ENCODE assay signal across 1 cellular context in the genomic region with DNA sequence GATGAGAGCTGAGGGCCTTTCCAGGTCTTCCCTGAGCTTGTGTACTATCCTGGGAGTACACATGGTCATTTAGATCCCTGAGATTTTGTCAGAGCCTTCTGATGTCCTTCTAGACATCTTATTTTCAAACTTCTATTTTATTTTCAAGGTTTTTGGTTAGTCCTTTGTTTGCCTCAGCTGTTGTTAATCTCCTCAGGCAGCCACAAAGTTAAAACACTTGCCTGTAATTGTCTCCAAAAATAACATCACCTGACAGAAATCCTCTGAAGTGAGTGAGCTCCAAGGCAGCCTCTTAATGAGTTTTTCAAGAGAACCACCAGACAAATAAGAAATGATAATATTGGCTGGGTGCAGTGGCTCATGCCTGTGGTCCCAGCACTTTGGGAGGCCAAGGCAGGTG.
TF ChIP-seq lines count a peak whose summit lies in the region.

No MANE protein-coding gene starts in this region.

TF ChIP-seq in HepG2, 621 proteins besides CTCF, POLR2A, EP300 and RAD21:
- TF ChIP-seq ZNF790 (CRISPR knock-in tag; IDR thresholded peaks at IDR 0.05; ENCODE audit: borderline replicate concordance) (no peak), ZNF567 (CRISPR knock-in tag; IDR thresholded peaks at IDR 0.05; ENCODE audit: borderline replicate concordance) (no peak), STAT5B (CRISPR knock-in tag; IDR thresholded peaks at IDR 0.05) (no peak), JUN (CRISPR knock-in tag; IDR thresholded peaks at IDR 0.05) (no peak), ZNF432 (CRISPR knock-in tag; IDR thresholded peaks at IDR 0.05; ENCODE audit: borderline replicate concordance) (peak; percentile 93), ONECUT2 (CRISPR knock-in tag; IDR thresholded peaks at IDR 0.05) (no peak)
- TF ChIP-seq, protein P1, sequence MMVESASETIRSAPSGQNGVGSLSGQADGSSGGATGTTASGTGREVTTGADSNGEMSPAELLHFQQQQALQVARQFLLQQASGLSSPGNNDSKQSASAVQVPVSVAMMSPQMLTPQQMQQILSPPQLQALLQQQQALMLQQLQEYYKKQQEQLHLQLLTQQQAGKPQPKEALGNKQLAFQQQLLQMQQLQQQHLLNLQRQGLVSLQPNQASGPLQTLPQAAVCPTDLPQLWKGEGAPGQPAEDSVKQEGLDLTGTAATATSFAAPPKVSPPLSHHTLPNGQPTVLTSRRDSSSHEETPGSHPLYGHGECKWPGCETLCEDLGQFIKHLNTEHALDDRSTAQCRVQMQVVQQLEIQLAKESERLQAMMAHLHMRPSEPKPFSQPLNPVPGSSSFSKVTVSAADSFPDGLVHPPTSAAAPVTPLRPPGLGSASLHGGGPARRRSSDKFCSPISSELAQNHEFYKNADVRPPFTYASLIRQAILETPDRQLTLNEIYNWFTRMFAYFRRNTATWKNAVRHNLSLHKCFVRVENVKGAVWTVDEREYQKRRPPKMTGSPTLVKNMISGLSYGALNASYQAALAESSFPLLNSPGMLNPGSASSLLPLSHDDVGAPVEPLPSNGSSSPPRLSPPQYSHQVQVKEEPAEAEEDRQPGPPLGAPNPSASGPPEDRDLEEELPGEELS (CRISPR knock-in tag; IDR thresholded peaks at IDR 0.05) = no peak
